ENCODE assay signal across 8 cellular contexts in genomic region chr11:66727883-66728759, GRCh38. TPM values are rescaled to one million over a fixed set of nuclear protein-coding genes. Genes with fewer than 3 reads are reported as not detected.
DNase-seq lines count a peak whose midpoint lies in the region; ATAC-seq, FAIRE-seq and TF ChIP-seq lines count a peak whose summit lies in the region.

No MANE protein-coding gene starts in this region.

- H3K27me3 Mint-ChIP-seq in CD8-positive, alpha-beta T cell (ENCODE audit: low read depth), result peaks cover 61% of the 10 kb centered on the region
- H3K27me3 Mint-ChIP-seq in type B pancreatic cell, result peaks cover 25% of the 10 kb centered on the region

- H3K4me1 ChIP-seq in CD8-positive, alpha-beta T cell (ENCODE audit: insufficient read depth, low read length), result peaks cover 9% of the 10 kb centered on the region
- no peaks in the 10 kb centered on the region for H3K4me1 ChIP-seq in GM12878 (ENCODE audit: control insufficient read depth, insufficient read depth, low read length)
- peaks cover 28% of the 10 kb centered on the region for H3K4me1 ChIP-seq in HepG2 (ENCODE audit: insufficient read depth, low read length)

- POLR2A ChIA-PET in CD8-positive, alpha-beta T cell (lab: Charles Lee), result no interaction called here
- POLR2A ChIA-PET in GM12878 (lab: Charles Lee), result interaction anchor here (0.6 kb wide), 1 partner anchor 238 kb away, joined by 3 read pairs; no protein-coding TSS in a partner anchor
- POLR2A ChIA-PET in HepG2 (lab: Yijun Ruan, JAX), result no interaction called here

- H4K20me1 ChIP-seq in GM12878 (ENCODE audit: control insufficient read depth, insufficient read depth) (no peaks in the 10 kb centered on the region), HepG2 (ENCODE audit: insufficient read depth, low read length) (no peaks in the 10 kb centered on the region)

- SMC1A ChIA-PET in GM12878 (lab: Charles Lee; ENCODE audit: uncharacterized antibody, unreplicated experiment), result interaction anchor here (1.2 kb wide), 1 partner anchor 10 kb away, joined by 4 read pairs; no protein-coding TSS in a partner anchor

- no peak for DNase-seq in CD8-positive, alpha-beta T cell
- DNase-seq in HuH-7.5 (ENCODE audit: low spot score) (peak; percentile 98), GM12878 (ENCODE audit: low read depth, low spot score) (no peak), HepG2 (ENCODE audit: low spot score) (no peak), type B pancreatic cell (ENCODE audit: extremely low spot score, unreplicated experiment) (no peak), COLO829 (ENCODE audit: low spot score) (no peak), retina (no peak)

- peaks cover 14% of the 10 kb centered on the region for H3K27me3 ChIP-seq in CD8-positive, alpha-beta T cell (ENCODE audit: insufficient read depth, low read length)
- H3K27me3 ChIP-seq in GM12878 (replicated peaks in 1 of 2; ENCODE audit: control insufficient read depth in 2 of 2, insufficient read depth in 2 of 2, low read length in 1 of 2), result peaks cover 17 to 21% of the 10 kb centered on the region in 2 experiments
- H3K27me3 ChIP-seq in HepG2 (ENCODE audit: control insufficient read depth in 1 of 2, insufficient read depth in 2 of 2, low read length in 2 of 2), result peaks cover 6 to 48% of the 10 kb centered on the region in 2 experiments

- CTCF ChIA-PET in CD8-positive, alpha-beta T cell (lab: Charles Lee), result no interaction called here
- CTCF ChIA-PET in GM12878 (lab: Yijun Ruan, JAX), result interaction anchor here (0.6 to 0.8 kb wide), 2 partner anchors 29 to 34 kb away, joined by 3 to 4 read pairs; no protein-coding TSS in a partner anchor
- CTCF ChIA-PET in HepG2 (lab: Yijun Ruan, JAX; ENCODE audit: low intra/inter-chr PET ratio, low total read pairs), result no interaction called here

- TF ChIP-seq POLR2A in GM12878 (IDR thresholded peaks at IDR 0.05; ENCODE audit: low read depth, low read length) (no peak), HepG2 (IDR thresholded peaks at IDR 0.05; ENCODE audit: insufficient read depth in 1 of 2, low read depth in 2 of 2, low read length in 2 of 2) (no peak)

- WGBS in GM12878 (ENCODE audit: insufficient coverage, insufficient replicate concordance, low lambda C conversion rate, missing lambda C conversion rate), result 4% methylated on average over 26 of the region's 128 CpGs
- 13% methylated on average over 5 of the region's 128 CpGs for WGBS in HepG2 (ENCODE audit: low lambda C conversion rate)

- RAD21 ChIA-PET in GM12878 (lab: Charles Lee; ENCODE audit: unreplicated experiment), result no interaction called here

- ATAC-seq in CD8-positive, alpha-beta T cell, result peak; percentile 43
- ATAC-seq in GM12878 (no peak), HepG2 (no peak), GM18861 (IDR thresholded peaks at IDR 0.05; ENCODE audit: unreplicated experiment) (no peak)

- peaks cover 2% of the 10 kb centered on the region for H3K36me3 Mint-ChIP-seq in CD8-positive, alpha-beta T cell
- no peaks in the 10 kb centered on the region for H3K36me3 Mint-ChIP-seq in type B pancreatic cell

- H3K27ac ChIP-seq in CD8-positive, alpha-beta T cell (ENCODE audit: low read depth, low read length), result no peak overlapping the region
- H3K27ac ChIP-seq in GM12878 (ENCODE audit: control insufficient read depth, insufficient read depth), result no peak overlapping the region
- no peak overlapping the region for H3K27ac ChIP-seq in HepG2 (ENCODE audit: extremely low read length, insufficient read depth, low read length)

- FAIRE-seq in GM12878 (lab: Jason Lieb, UNC), result no peak
- FAIRE-seq in HepG2 (lab: Jason Lieb, UNC), result no peak

- H3K4me1 Mint-ChIP-seq in CD8-positive, alpha-beta T cell (ENCODE audit: low read depth), result peaks cover 17% of the 10 kb centered on the region
- peaks cover 38% of the 10 kb centered on the region for H3K4me1 Mint-ChIP-seq in type B pancreatic cell (ENCODE audit: unreplicated experiment)

- no peaks in the 10 kb centered on the region for H3K36me3 ChIP-seq in CD8-positive, alpha-beta T cell (ENCODE audit: insufficient read depth, low read length)
- H3K36me3 ChIP-seq in GM12878 (ENCODE audit: control insufficient read depth in 2 of 2, insufficient read depth in 2 of 2, low read length in 1 of 2), result no peaks in the 10 kb centered on the region
- H3K36me3 ChIP-seq in HepG2 (replicated peaks in 1 of 2; ENCODE audit: control insufficient read depth in 1 of 2, insufficient read depth in 2 of 2, low read length in 2 of 2), result no peaks in the 10 kb centered on the region

- TF ChIP-seq RAD21 in GM12878 (IDR thresholded peaks at IDR 0.05; ENCODE audit: insufficient read depth, low read depth, low read length) (no peak), HepG2 (CRISPR knock-in tag; IDR thresholded peaks at IDR 0.05) (no peak)

- in situ Hi-C loops in GM12878 (cut with MboI) (no loop called here), HepG2 (cut with HindIII; ENCODE audit: extremely low pct_ligation_motif_present, low pct_unique_long_range_greater_than_20kb) (no loop called here)

- BruUV-seq in GM12878 (replicated peaks; lab: Mats Ljungman, UMichigan) (no TSS peak), HepG2 (replicated peaks; lab: Mats Ljungman, UMichigan) (no TSS peak)

- H3K4me3 Mint-ChIP-seq in CD8-positive, alpha-beta T cell, result peak overlapping the region; percentile 86
- H3K4me3 Mint-ChIP-seq in type B pancreatic cell, result peak overlapping the region; percentile 96

- TF ChIP-seq EP300 in GM12878 (IDR thresholded peaks at IDR 0.05; ENCODE audit: borderline replicate concordance in 1 of 2, control insufficient read depth in 1 of 2, low read depth in 2 of 2, low read length in 2 of 2), result no peak
- TF ChIP-seq EP300 in HepG2 (IDR thresholded peaks at IDR 0.05; ENCODE audit: low read depth in 2 of 2, low read length in 2 of 2), result no peak
- TF ChIP-seq EP300 in HepG2 (CRISPR knock-in tag; IDR thresholded peaks at IDR 0.05; ENCODE audit: borderline replicate concordance), result no peak

- H2AFZ ChIP-seq in GM12878 (ENCODE audit: control insufficient read depth, low read depth, low read length) (peak overlapping the region; percentile 44), HepG2 (ENCODE audit: low read length) (no peak overlapping the region)

- H3K79me2 ChIP-seq in GM12878 (ENCODE audit: control insufficient read depth, insufficient read depth, low read length), result no peaks in the 10 kb centered on the region
- no peaks in the 10 kb centered on the region for H3K79me2 ChIP-seq in HepG2 (ENCODE audit: insufficient read depth, low read length)

- no peak overlapping the region for H3K27ac Mint-ChIP-seq in CD8-positive, alpha-beta T cell
- peak overlapping the region; percentile 92 for H3K27ac Mint-ChIP-seq in type B pancreatic cell

- H3K9me3 ChIP-seq in CD8-positive, alpha-beta T cell (ENCODE audit: low read length), result no peaks in the 10 kb centered on the region
- H3K9me3 ChIP-seq in GM12878 (replicated peaks; ENCODE audit: control insufficient read depth, insufficient read depth, low read length) (no peaks in the 10 kb centered on the region), HepG2 (ENCODE audit: low read length) (no peaks in the 10 kb centered on the region)

- no peaks in the 10 kb centered on the region for H3K9me3 Mint-ChIP-seq in CD8-positive, alpha-beta T cell
- H3K9me3 Mint-ChIP-seq in type B pancreatic cell, result no peaks in the 10 kb centered on the region

- no peak for TF ChIP-seq CTCF in CD8-positive, alpha-beta T cell (IDR thresholded peaks at IDR 0.05)
- TF ChIP-seq CTCF in GM12878 (IDR thresholded peaks at IDR 0.05 in 2 of 3, conservative IDR thresholded peaks at IDR 0.05 in 1 of 3; ENCODE audit: control insufficient read depth in 2 of 3, extremely low read depth in 1 of 3, insufficient read depth in 1 of 3, low read depth in 3 of 3, low read length in 3 of 3) (no peak), HepG2 (CRISPR knock-in tag; IDR thresholded peaks at IDR 0.05) (no peak), type B pancreatic cell (conservative IDR thresholded peaks at IDR 0.05) (no peak)

- H3K9ac ChIP-seq in GM12878 (ENCODE audit: control insufficient read depth, insufficient read depth, low read length) (no peak overlapping the region), HepG2 (ENCODE audit: insufficient read depth, low read depth, low read length) (no peak overlapping the region)

- intact Hi-C loops in CD8-positive, alpha-beta T cell (cut with DNase I, micrococcal nuclease), result no loop called here
- intact Hi-C loops in GM12878 (cut with micrococcal nuclease; ENCODE audit: unreplicated experiment), result no loop called here
- intact Hi-C loops in HepG2 (cut with micrococcal nuclease; ENCODE audit: unreplicated experiment), result no loop called here

- H3K4me2 ChIP-seq in GM12878 (ENCODE audit: control insufficient read depth, insufficient read depth) (peak overlapping the region; percentile 87), HepG2 (ENCODE audit: low read depth, low read length) (peak overlapping the region; percentile 81)

- H3K4me3 ChIP-seq in CD8-positive, alpha-beta T cell (ENCODE audit: low read depth, low read length), result no peak overlapping the region
- H3K4me3 ChIP-seq in GM12878, result no peak overlapping the region; the same call in 1 of the 2 replicates
- H3K4me3 ChIP-seq in HepG2 (replicated peaks in 1 of 3; ENCODE audit: insufficient read depth in 1 of 3, low read depth in 2 of 3, low read length in 3 of 3), result peak overlapping the region; percentile 52 to 69 (median 57)

RNA-seq across cellular contexts. Expression of gene SPTBN2, which starts 0.9 kb away (rescaled TPM):
- total RNA-seq in CD8-positive, alpha-beta T cell, result not detected
- 0.51 and 0.61 TPM in 2 replicates for total RNA-seq in GM12878 (2013; cell fraction: nucleolus; rRNA removed)
- total RNA-seq in GM12878 (2014; rRNA removed) (0.87 and 1.0 TPM in 2 replicates), GM12878 (2014; rRNA removed; fragmentation: Illumina TruSeq; extraction: Trizol) (0.37 and 0.40 TPM in 2 replicates), GM12878 (2021) (0.69 and 0.98 TPM in 2 replicates), HepG2 (2016; rRNA removed; fragmentation: Illumina TruSeq; extraction: Trizol) (1.2 and 4.0 TPM in 2 replicates), type B pancreatic cell (ENCODE audit: low replicate concordance) (56.0 and 139 TPM in 2 replicates)
- 1.1 TPM for polyA plus RNA-seq in GM12878 (2011; ENCODE audit: low read depth)
- polyA plus RNA-seq in GM12878 (2011; rRNA removed) (not detected in 2 replicates), GM12878 (2014; fragmentation: Illumina TruSeq; extraction: Trizol) (0.10 and 0.38 TPM in 2 replicates), GM12878 (2014; fragmentation: Nextera tagmentation; extraction: Ambion mirVana) (not detected), GM12878 (2014; rRNA removed) (0.74 and 0.77 TPM in 2 replicates), GM12878 (2016; fragmentation: Nextera tagmentation; extraction: Ambion mirVana) (not detected), HepG2 (2011; rRNA removed) (0.65 and 2.0 TPM in 2 replicates)
- under 0.01 and 0.03 TPM in 2 replicates for polyA plus RNA-seq in GM12878 (2011; cell fraction: cytosol; rRNA removed)
- polyA plus RNA-seq in GM12878 (2011; cell fraction: nucleus; rRNA removed), result 0.10 and 0.18 TPM in 2 replicates
- 0.47 and 0.63 TPM in 2 replicates for polyA plus RNA-seq in GM12878 (2012)
- polyA minus RNA-seq in GM12878 (2011; rRNA and poly(A)+ RNA removed), result 0.05 and 0.22 TPM in 2 replicates
- polyA minus RNA-seq in GM12878 (2011; cell fraction: cytosol; rRNA and poly(A)+ RNA removed), result 1.3 and 1.5 TPM in 2 replicates
- polyA minus RNA-seq in GM12878 (2011; cell fraction: nucleus; rRNA and poly(A)+ RNA removed), result 0.12 and 0.67 TPM in 2 replicates
- total RNA-seq in HepG2 (2016; cell fraction: cytosol; rRNA removed; fragmentation: Illumina TruSeq; extraction: Trizol; ENCODE audit: low read depth), result 0.51 and 1.1 TPM in 2 replicates
- total RNA-seq in HepG2 (2016; cell fraction: insoluble cytoplasmic fraction; rRNA removed; fragmentation: Illumina TruSeq; extraction: Trizol), result 1.4 and 4.7 TPM in 2 replicates
- 0.34 and 0.53 TPM in 2 replicates for total RNA-seq in HepG2 (2016; cell fraction: membrane; rRNA removed; fragmentation: Illumina TruSeq; extraction: Trizol)
- 5.5 and 7.1 TPM in 2 replicates for total RNA-seq in HepG2 (2016; cell fraction: nucleus; rRNA removed; fragmentation: Illumina TruSeq; extraction: Trizol)
- polyA plus RNA-seq in HepG2 (2011; cell fraction: cytosol; rRNA removed), result 0.69 and 0.91 TPM in 2 replicates
- polyA plus RNA-seq in HepG2 (2011; cell fraction: nucleus; rRNA removed), result 8.8 and 9.0 TPM in 2 replicates
- 1.2 and 2.0 TPM in 2 replicates for polyA plus RNA-seq in HepG2 (2012)
- polyA plus RNA-seq in HepG2 (2016; cell fraction: cytosol; fragmentation: Illumina TruSeq; extraction: Trizol; ENCODE audit: low read depth), result 0.15 and 0.21 TPM in 2 replicates
- polyA plus RNA-seq in HepG2 (2016; cell fraction: insoluble cytoplasmic fraction; fragmentation: Illumina TruSeq; extraction: Trizol; ENCODE audit: low read depth), result 1.0 and 2.0 TPM in 2 replicates
- polyA plus RNA-seq in HepG2 (2016; cell fraction: membrane; fragmentation: Illumina TruSeq; extraction: Trizol; ENCODE audit: low read depth), result 0.35 and 0.48 TPM in 2 replicates
- 8.1 and 13.3 TPM in 2 replicates for polyA plus RNA-seq in HepG2 (2016; cell fraction: nucleus; fragmentation: Illumina TruSeq; extraction: Trizol; ENCODE audit: insufficient read depth, low read depth)
- polyA minus RNA-seq in HepG2 (2011; rRNA and poly(A)+ RNA removed; ENCODE audit: low replicate concordance), result 2.5 and 62.0 TPM in 2 replicates
- 1.1 and 2.7 TPM in 2 replicates for polyA minus RNA-seq in HepG2 (2011; cell fraction: cytosol; rRNA and poly(A)+ RNA removed)
- polyA minus RNA-seq in HepG2 (2011; cell fraction: nucleus; rRNA and poly(A)+ RNA removed), result 3.5 and 4.8 TPM in 2 replicates

RNA-seq across cellular contexts. Expression of gene RBM4B, which starts 50.4 kb away (rescaled TPM):
- total RNA-seq in CD8-positive, alpha-beta T cell, result 1 to 10 TPM; 5.4 to 5.6 TPM
- 27.5 and 32.5 TPM in 2 replicates for total RNA-seq in GM12878 (2013; cell fraction: nucleolus; rRNA removed)
- total RNA-seq in GM12878 (2014; rRNA removed), result 15.5 and 16.2 TPM in 2 replicates
- total RNA-seq in GM12878 (2014; rRNA removed; fragmentation: Illumina TruSeq; extraction: Trizol), result 16.4 and 17.2 TPM in 2 replicates
- 15.0 and 16.1 TPM in 2 replicates for total RNA-seq in GM12878 (2021)
- 13.4 TPM for polyA plus RNA-seq in GM12878 (2011; ENCODE audit: low read depth)
- 37.0 and 38.1 TPM in 2 replicates for polyA plus RNA-seq in GM12878 (2011; rRNA removed)
- polyA plus RNA-seq in GM12878 (2011; cell fraction: cytosol; rRNA removed), result 26.1 and 30.9 TPM in 2 replicates
- 38.9 and 44.5 TPM in 2 replicates for polyA plus RNA-seq in GM12878 (2011; cell fraction: nucleus; rRNA removed)
- polyA plus RNA-seq in GM12878 (2012), result 15.6 and 15.9 TPM in 2 replicates
- 19.4 and 20.6 TPM in 2 replicates for polyA plus RNA-seq in GM12878 (2014; fragmentation: Illumina TruSeq; extraction: Trizol)
- polyA plus RNA-seq in GM12878 (2014; fragmentation: Nextera tagmentation; extraction: Ambion mirVana), result 10 to 100 TPM; 17.2 to 23.8 TPM
- 23.6 and 26.5 TPM in 2 replicates for polyA plus RNA-seq in GM12878 (2014; rRNA removed)
- 10 to 100 TPM; 28.1 to 36.8 TPM for polyA plus RNA-seq in GM12878 (2016; fragmentation: Nextera tagmentation; extraction: Ambion mirVana)
- 22.2 and 29.0 TPM in 2 replicates for polyA minus RNA-seq in GM12878 (2011; rRNA and poly(A)+ RNA removed)
- polyA minus RNA-seq in GM12878 (2011; cell fraction: cytosol; rRNA and poly(A)+ RNA removed), result 6.8 and 9.6 TPM in 2 replicates
- 12.5 and 15.0 TPM in 2 replicates for polyA minus RNA-seq in GM12878 (2011; cell fraction: nucleus; rRNA and poly(A)+ RNA removed)
- total RNA-seq in HepG2 (2016; rRNA removed; fragmentation: Illumina TruSeq; extraction: Trizol), result 25.6 and 25.8 TPM in 2 replicates
- 11.1 and 13.0 TPM in 2 replicates for total RNA-seq in HepG2 (2016; cell fraction: cytosol; rRNA removed; fragmentation: Illumina TruSeq; extraction: Trizol; ENCODE audit: low read depth)
- total RNA-seq in HepG2 (2016; cell fraction: insoluble cytoplasmic fraction; rRNA removed; fragmentation: Illumina TruSeq; extraction: Trizol), result 24.9 and 27.1 TPM in 2 replicates
- total RNA-seq in HepG2 (2016; cell fraction: membrane; rRNA removed; fragmentation: Illumina TruSeq; extraction: Trizol), result 16.5 and 17.7 TPM in 2 replicates
- total RNA-seq in HepG2 (2016; cell fraction: nucleus; rRNA removed; fragmentation: Illumina TruSeq; extraction: Trizol), result 21.3 and 26.1 TPM in 2 replicates
- 32.4 and 33.5 TPM in 2 replicates for polyA plus RNA-seq in HepG2 (2011; rRNA removed)
- polyA plus RNA-seq in HepG2 (2011; cell fraction: cytosol; rRNA removed), result 19.2 and 24.1 TPM in 2 replicates
- polyA plus RNA-seq in HepG2 (2011; cell fraction: nucleus; rRNA removed), result 51.7 and 54.9 TPM in 2 replicates
- 18.3 and 24.4 TPM in 2 replicates for polyA plus RNA-seq in HepG2 (2012)
- 4.8 and 5.2 TPM in 2 replicates for polyA plus RNA-seq in HepG2 (2016; cell fraction: cytosol; fragmentation: Illumina TruSeq; extraction: Trizol; ENCODE audit: low read depth)
- 28.7 and 29.9 TPM in 2 replicates for polyA plus RNA-seq in HepG2 (2016; cell fraction: insoluble cytoplasmic fraction; fragmentation: Illumina TruSeq; extraction: Trizol; ENCODE audit: low read depth)
- polyA plus RNA-seq in HepG2 (2016; cell fraction: membrane; fragmentation: Illumina TruSeq; extraction: Trizol; ENCODE audit: low read depth), result 7.3 and 10.0 TPM in 2 replicates
- 43.3 and 48.3 TPM in 2 replicates for polyA plus RNA-seq in HepG2 (2016; cell fraction: nucleus; fragmentation: Illumina TruSeq; extraction: Trizol; ENCODE audit: insufficient read depth, low read depth)
- 19.7 and 31.4 TPM in 2 replicates for polyA minus RNA-seq in HepG2 (2011; rRNA and poly(A)+ RNA removed; ENCODE audit: low replicate concordance)
- 7.9 and 9.7 TPM in 2 replicates for polyA minus RNA-seq in HepG2 (2011; cell fraction: cytosol; rRNA and poly(A)+ RNA removed)
- 39.4 and 40.9 TPM in 2 replicates for polyA minus RNA-seq in HepG2 (2011; cell fraction: nucleus; rRNA and poly(A)+ RNA removed)
- total RNA-seq in type B pancreatic cell (ENCODE audit: low replicate concordance), result 25.2 and 49.1 TPM in 2 replicates

Comparison
In these comparisons a context has a peak if more than half of its experiments do, and no peak if none do; other contexts are left out.
1. H3K4me3 ChIP-seq: peak in HepG2 (3 of 3); none in CD8-positive, alpha-beta T cell (single experiment) and GM12878 (single experiment).